8 cellular contexts compared by ENCODE assay signal in the genomic region with DNA sequence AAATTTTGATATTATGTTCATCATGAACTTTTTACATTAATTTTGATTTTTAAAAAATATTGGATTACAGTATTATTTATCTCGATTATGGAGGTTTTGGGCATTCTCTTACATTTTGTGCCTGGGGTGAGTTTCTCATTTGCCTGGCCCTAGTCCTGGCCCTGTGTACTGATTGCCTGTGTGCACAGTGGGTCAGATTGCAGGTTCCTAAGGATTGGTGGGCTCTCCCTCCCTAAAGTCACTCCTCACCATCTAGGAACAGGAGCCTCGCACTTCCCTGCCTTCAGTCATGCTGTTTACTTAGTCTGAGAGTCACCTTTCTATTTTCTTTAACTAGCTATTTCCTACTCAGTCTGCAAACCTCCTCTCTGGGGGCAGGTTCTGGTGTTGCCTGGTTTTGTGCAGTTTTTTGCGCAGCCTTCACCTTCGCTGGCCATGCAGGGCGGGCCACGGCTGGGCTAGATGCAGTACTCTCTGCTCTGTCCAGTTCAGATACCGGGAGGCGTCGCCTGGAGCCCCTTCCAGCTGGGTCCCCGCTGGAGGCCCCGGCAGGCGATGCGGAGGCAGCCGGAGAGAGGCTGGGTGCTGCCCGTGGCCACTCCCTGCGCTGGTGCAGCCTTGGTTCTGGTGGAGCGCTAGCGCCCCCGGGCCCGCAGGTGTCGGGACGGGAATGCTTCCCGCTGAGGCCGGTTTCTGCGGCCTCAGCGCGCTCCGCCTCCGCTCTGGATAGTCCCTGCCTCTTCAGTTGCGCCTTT. TPM values are rescaled to one million over a fixed set of nuclear protein-coding genes. Genes with fewer than 3 reads are reported as not detected.
DNase-seq lines count a peak whose midpoint lies in the region; ATAC-seq and TF ChIP-seq lines count a peak whose summit lies in the region.

No MANE protein-coding gene starts in this region.

- peak overlapping the region; percentile 83 for H3K4me2 ChIP-seq in skeletal muscle satellite cell (ENCODE audit: low read length)

- no peak overlapping the region for H3K4me3 ChIP-seq in astrocyte of the spinal cord (ENCODE audit: low read depth, low read length)
- peak overlapping the region; percentile 58 for H3K4me3 ChIP-seq in iPS-15b (ENCODE audit: low read depth, low read length)
- peak overlapping the region; percentile 62 for H3K4me3 ChIP-seq in skeletal muscle satellite cell (ENCODE audit: low read length)

- peaks cover 11% of the 10 kb centered on the region for H3K27me3 ChIP-seq in iPS-15b (ENCODE audit: control insufficient read depth, insufficient read depth, low read length)
- peaks cover 9% of the 10 kb centered on the region for H3K27me3 ChIP-seq in skeletal muscle satellite cell (ENCODE audit: control insufficient read depth, insufficient read depth, low read length)

- in situ Hi-C loops in SK-MEL-5 (cut with HindIII; ENCODE audit: low pct_unique_long_range_greater_than_20kb, low sequenced_read_pairs) (no loop called here), astrocyte of the spinal cord (cut with HindIII; ENCODE audit: low sequenced_read_pairs) (no loop called here)

- no peaks in the 10 kb centered on the region for H3K9me3 ChIP-seq in iPS-15b (ENCODE audit: control insufficient read depth, insufficient read depth, low read length)
- H3K9me3 ChIP-seq in skeletal muscle satellite cell (replicated peaks; ENCODE audit: low read length) = no peaks in the 10 kb centered on the region

- TF ChIP-seq CTCF in astrocyte of the spinal cord (IDR thresholded peaks at IDR 0.05; ENCODE audit: low read depth, low read length) = peak; percentile 28

- peak overlapping the region; percentile 40 for H3K9ac ChIP-seq in iPS-15b (ENCODE audit: low read depth, low read length)
- H3K9ac ChIP-seq in skeletal muscle satellite cell (ENCODE audit: low read depth, low read length) = no peak overlapping the region

- H3K4me1 ChIP-seq in iPS-15b (ENCODE audit: control insufficient read depth, insufficient read depth, low read length) (no peaks in the 10 kb centered on the region), skeletal muscle satellite cell (ENCODE audit: control insufficient read depth, insufficient read depth, low read length) (peaks cover 16% of the 10 kb centered on the region)

- DNase-seq in D341Med (ENCODE audit: low spot score) = peak; percentile 90
- peak; percentile 77 for DNase-seq in SK-MEL-5 (ENCODE audit: low read depth, low spot score)
- DNase-seq in astrocyte of the spinal cord (ENCODE audit: low read depth, low spot score) = peak; percentile 36

- no peaks in the 10 kb centered on the region for H3K36me3 ChIP-seq in iPS-15b (ENCODE audit: control insufficient read depth, insufficient read depth, low read length)
- no peaks in the 10 kb centered on the region for H3K36me3 ChIP-seq in skeletal muscle satellite cell (ENCODE audit: insufficient read depth, low read length)

- peak; percentile 80 for ATAC-seq in HG02884 (IDR thresholded peaks at IDR 0.05; ENCODE audit: unreplicated experiment)
- ATAC-seq in GM21619 (IDR thresholded peaks at IDR 0.05; ENCODE audit: unreplicated experiment) = no peak
- no peak for ATAC-seq in HG03139 (IDR thresholded peaks at IDR 0.05; ENCODE audit: unreplicated experiment)

RNA-seq across cellular contexts. Expression of a gene that starts 23.3 kb away (rescaled TPM):
- not detected in 2 replicates for total RNA-seq in SK-MEL-5 (2014; rRNA removed; shearing (Covaris generic))
- polyA plus RNA-seq in SK-MEL-5 (2015; cell fraction: cytosol; rRNA removed) = not detected in 2 replicates
- polyA plus RNA-seq in SK-MEL-5 (2015; cell fraction: nucleus; rRNA removed) = not detected in 2 replicates
- total RNA-seq in skeletal muscle satellite cell (2012; rRNA removed) = not detected in 2 replicates

Comparison
In these comparisons a context has a peak if more than half of its experiments do, and no peak if none do; other contexts are left out.
1. DNase-seq: peak in every context shown above with its lines; median percentile 90 in D341Med; 77 in SK-MEL-5; 36 in astrocyte of the spinal cord.